23 cellular contexts compared by ENCODE assay signal in the genomic region with DNA sequence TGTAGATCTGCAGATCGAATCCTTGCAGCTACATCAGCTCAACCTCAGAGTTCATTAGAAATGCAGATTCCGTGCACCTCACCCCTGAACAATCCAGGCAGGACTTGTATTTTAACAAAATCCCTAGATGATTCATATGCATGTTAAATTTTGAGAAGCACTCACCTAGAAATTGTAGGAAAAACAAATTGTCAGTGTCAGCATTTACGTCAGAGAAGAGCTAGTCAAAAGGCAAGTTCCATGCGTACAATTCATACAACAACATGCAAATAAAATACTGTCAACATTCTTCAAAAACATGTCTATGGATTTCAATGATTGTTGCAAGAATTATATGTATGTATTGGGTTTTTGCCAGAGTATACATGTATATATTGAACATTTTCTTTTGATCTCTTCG.
DNase-seq lines count a peak whose midpoint lies in the region; ATAC-seq, FAIRE-seq and TF ChIP-seq lines count a peak whose summit lies in the region.
"Had no signal": no experiment of that assay in that cellular context is flagged by ENCODE, and none has a peak within 500 bp of the region (broad histone marks: within the 10 kb centered on the region; RNA-seq: fewer than 3 reads in every experiment).

No MANE protein-coding gene starts in this region.

- TF ChIP-seq EP300 in A549 (IDR thresholded peaks at IDR 0.05), result no peak

- POLR2A ChIA-PET in A549 (lab: Yijun Ruan, JAX), result no interaction called here
- POLR2A ChIA-PET in IMR-90 (lab: Charles Lee; ENCODE audit: unreplicated experiment), result no interaction called here

- H3K27me3 Mint-ChIP-seq in dendritic cell treated with granulocyte-macrophage colony-stimulating factor and Interleukin-4, amounts not matched to agents 40 ng/mL and 50 ng/mL, for 4 days, result peaks cover 4% of the 10 kb centered on the region
- H3K27me3 Mint-ChIP-seq: CD4-positive, alpha-beta T cell; CD8-positive, alpha-beta memory T cell had no signal

- no peak overlapping the region for H3K18ac ChIP-seq in IMR-90 (ENCODE audit: low read depth, low read length)

- no peak overlapping the region for H4K91ac ChIP-seq in IMR-90 (ENCODE audit: insufficient read depth, low read depth, low read length)

- H3K4ac ChIP-seq in IMR-90 (ENCODE audit: low read depth, low read length), result no peak overlapping the region

- intact Hi-C loops in IMR-90 (cut with micrococcal nuclease), result no loop called here
- intact Hi-C loops in dendritic cell treated with granulocyte-macrophage colony-stimulating factor and Interleukin-4, amounts not matched to agents 40 ng/mL and 50 ng/mL, for 4 days (cut with micrococcal nuclease), result loop anchor here (10.0 kb wide), 1 partner anchor 51 kb away; no protein-coding TSS in a partner anchor

- H2BK15ac ChIP-seq in IMR-90 (ENCODE audit: low read depth, low read length), result no peak overlapping the region

- H3K27me3 ChIP-seq in IMR-90 (ENCODE audit: control insufficient read depth, insufficient read depth, low read length), result no peaks in the 10 kb centered on the region
- H3K27me3 ChIP-seq: BE2C; BLaER1 treated with 17β-estradiol and CSF1 and Interleukin-3, amounts not matched to agents 10 nM and 100 nM had no signal

- H3K9me3 Mint-ChIP-seq in dendritic cell treated with granulocyte-macrophage colony-stimulating factor and Interleukin-4, amounts not matched to agents 40 ng/mL and 50 ng/mL, for 4 days, result peaks cover under 1% of the 10 kb centered on the region
- H3K9me3 Mint-ChIP-seq: CD4-positive, alpha-beta T cell; GM23338 had no signal

- no peak overlapping the region for H3K27ac Mint-ChIP-seq in dendritic cell treated with granulocyte-macrophage colony-stimulating factor and Interleukin-4, amounts not matched to agents 40 ng/mL and 50 ng/mL, for 4 days
- H3K27ac Mint-ChIP-seq: CD14-positive monocyte; CD4-positive, alpha-beta T cell; CD8-positive, alpha-beta memory T cell; GM23338; HFFc6 had no signal

- H3K79me1 ChIP-seq in IMR-90 (ENCODE audit: low read depth in 1 of 2, low read length in 2 of 2), result no peaks in the 10 kb centered on the region

- TF ChIP-seq CTCF in A549 (IDR thresholded peaks at IDR 0.05) (no peak), IMR-90 (conservative IDR thresholded peaks at IDR 0.05; ENCODE audit: low read depth, low read length) (no peak)

- peaks cover 17% of the 10 kb centered on the region for H3K4me1 Mint-ChIP-seq in dendritic cell treated with granulocyte-macrophage colony-stimulating factor and Interleukin-4, amounts not matched to agents 40 ng/mL and 50 ng/mL, for 4 days (ENCODE audit: low read depth)
- H3K4me1 Mint-ChIP-seq: CD8-positive, alpha-beta memory T cell; GM23338 had no signal

- no peak overlapping the region for H4K5ac ChIP-seq in IMR-90 (ENCODE audit: low read depth, low read length)

- no TSS peak for BruUV-seq in IMR-90 (replicated peaks; lab: Mats Ljungman, UMichigan)

- no peak overlapping the region for H2AK9ac ChIP-seq in IMR-90 (replicated peaks; ENCODE audit: low read depth, low read length, poor library complexity)

- no peak overlapping the region for H2AFZ ChIP-seq in IMR-90 (replicated peaks; ENCODE audit: low read length, poor library complexity)
- H2AFZ ChIP-seq: GM23338 had no signal

- TF ChIP-seq POLR2A in A549 (IDR thresholded peaks at IDR 0.05; ENCODE audit: low read length) (no peak), IMR-90 (IDR thresholded peaks at IDR 0.05; ENCODE audit: low read depth, low read length) (no peak), GM18505 (IDR thresholded peaks at IDR 0.05; ENCODE audit: borderline replicate concordance, extremely low read depth, insufficient read depth, insufficient read length) (no peak)

- no peak overlapping the region for H3K9ac ChIP-seq in IMR-90 (ENCODE audit: low read depth, low read length)

- H3K4me3 Mint-ChIP-seq in dendritic cell treated with granulocyte-macrophage colony-stimulating factor and Interleukin-4, amounts not matched to agents 40 ng/mL and 50 ng/mL, for 4 days, result peak overlapping the region; percentile 23
- H3K4me3 Mint-ChIP-seq: CD14-positive monocyte; CD4-positive, alpha-beta T cell; CD8-positive, alpha-beta memory T cell; GM23338; HFFc6 had no signal

- CTCF ChIA-PET in A549 (lab: Yijun Ruan, JAX) (no interaction called here), IMR-90 (lab: Yijun Ruan, JAX) (no interaction called here)

- H3K36me3 Mint-ChIP-seq in dendritic cell treated with granulocyte-macrophage colony-stimulating factor and Interleukin-4, amounts not matched to agents 40 ng/mL and 50 ng/mL, for 4 days (ENCODE audit: low read depth), result peaks cover 21% of the 10 kb centered on the region
- H3K36me3 Mint-ChIP-seq: CD14-positive monocyte; CD8-positive, alpha-beta memory T cell had no signal

- H2BK120ac ChIP-seq in IMR-90 (ENCODE audit: low read depth, low read length), result no peak overlapping the region

- H2AK5ac ChIP-seq in IMR-90 (ENCODE audit: low read depth, low read length), result no peak overlapping the region

- no peak overlapping the region for H3K14ac ChIP-seq in IMR-90 (replicated peaks; ENCODE audit: low read depth, low read length)

- H4K8ac ChIP-seq in IMR-90 (ENCODE audit: low read depth in 2 of 2, low read length in 2 of 2), result no peak overlapping the region

- H3K27ac ChIP-seq in A549 (no peak overlapping the region), IMR-90 (ENCODE audit: insufficient read depth, low read length) (no peak overlapping the region)

- H3K4me1 ChIP-seq in A549 (no peaks in the 10 kb centered on the region), IMR-90 (ENCODE audit: control insufficient read depth, insufficient read depth, low read length) (no peaks in the 10 kb centered on the region)
- H3K4me1 ChIP-seq: BE2C, HAP-1 had no signal

- FAIRE-seq in A549 (lab: Jason Lieb, UNC), result no peak
- FAIRE-seq: D721Med, GM12878, GM18507, H54 had no signal

- WGBS in A549 (ENCODE audit: missing lambda C conversion rate), result 3% methylated on average over 5 of the region's 5 CpGs
- WGBS in IMR-90 (ENCODE audit: extremely low coverage in 2 of 2, insufficient read length in 1 of 2), 2 experiments, result no CpG with 5 or more reads among the region's 5 CpGs

- H3K4me3 ChIP-seq in A549 (no peak overlapping the region), IMR-90 (ENCODE audit: insufficient read depth, low read depth, low read length) (no peak overlapping the region)
- H3K4me3 ChIP-seq: GM12878, GM23338, HAP-1 had no signal

- ATAC-seq in A549 (no peak), IMR-90 (ENCODE audit: low read depth) (no peak), GM18505 (IDR thresholded peaks at IDR 0.05; ENCODE audit: unreplicated experiment) (no peak)
- ATAC-seq: GM12878, GM23338 had no signal

- no peak overlapping the region for H3K23ac ChIP-seq in IMR-90 (ENCODE audit: low read depth, low read length)

- dilution Hi-C loops in IMR-90 (cut with HindIII; ENCODE audit: low sequenced_read_pairs, unreplicated experiment), result no loop called here

- no peaks in the 10 kb centered on the region for H4K20me1 ChIP-seq in IMR-90 (ENCODE audit: insufficient read depth, low read length)
- H4K20me1 ChIP-seq: BLaER1 treated with 17β-estradiol and CSF1 and Interleukin-3, amounts not matched to agents 10 nM and 100 nM had no signal

- TF ChIP-seq RAD21 in A549 (conservative IDR thresholded peaks at IDR 0.05 in 1 of 2, IDR thresholded peaks at IDR 0.05 in 1 of 2), result no peak
- no peak for TF ChIP-seq RAD21 in IMR-90 (IDR thresholded peaks at IDR 0.05; ENCODE audit: low read length)

- no peak overlapping the region for H2BK5ac ChIP-seq in IMR-90 (ENCODE audit: low read depth, low read length, poor library complexity, severe bottlenecking)

- H3K36me3 ChIP-seq in IMR-90 (ENCODE audit: control insufficient read depth, insufficient read depth, low read length), result no peaks in the 10 kb centered on the region
- H3K36me3 ChIP-seq: BE2C, HAP-1 had no signal

- H3K4me2 ChIP-seq in A549 (no peak overlapping the region), IMR-90 (ENCODE audit: low read depth, low read length) (no peak overlapping the region)
- H3K4me2 ChIP-seq: GM23338 had no signal

- H3K9me3 ChIP-seq in A549 (no peaks in the 10 kb centered on the region), IMR-90 (ENCODE audit: control insufficient read depth, insufficient read depth, low read length) (0 out of 2 replicates have a peak, but pooled peaks cover 2% of the 10 kb centered on the region)
- H3K9me3 ChIP-seq: BE2C, HAP-1 had no signal

- no peaks in the 10 kb centered on the region for H3K9me1 ChIP-seq in IMR-90 (ENCODE audit: insufficient read depth, low read length)

- in situ Hi-C loops in IMR-90 (cut with MboI; ENCODE audit: low sequenced_read_pairs), result no loop called here

- H2BK20ac ChIP-seq in IMR-90 (ENCODE audit: low read depth, low read length), result no peak overlapping the region

- no peak overlapping the region for H3K56ac ChIP-seq in IMR-90 (ENCODE audit: extremely low read depth, insufficient read depth, low read length)

- DNase-seq in A549 (ENCODE audit: low read depth in 1 of 2, low spot score in 1 of 2) (no peak), IMR-90 (no peak), AG08396 (ENCODE audit: low spot score) (no peak), NCI-H1105 (lab: John Stamatoyannopoulos, UW) (no peak)
- DNase-seq: AML-193; BE2C; CD4-positive, alpha-beta T cell; CD8-positive, alpha-beta memory T cell; DMS 273 treated with DMSO at 0.1 percent for 48 hours; DMS79; EL; GDM1; HFFc6 had no signal

TF ChIP-seq in A549, 52 proteins besides CTCF, POLR2A, EP300 and RAD21 (continues in another document):
- TF ChIP-seq KDM1A (IDR thresholded peaks at IDR 0.05; ENCODE audit: low read depth), result no peak
- TF ChIP-seq POLR2AphosphoS2 (conservative IDR thresholded peaks at IDR 0.05; ENCODE audit: low read length), result no peak
- TF ChIP-seq, protein P1, sequence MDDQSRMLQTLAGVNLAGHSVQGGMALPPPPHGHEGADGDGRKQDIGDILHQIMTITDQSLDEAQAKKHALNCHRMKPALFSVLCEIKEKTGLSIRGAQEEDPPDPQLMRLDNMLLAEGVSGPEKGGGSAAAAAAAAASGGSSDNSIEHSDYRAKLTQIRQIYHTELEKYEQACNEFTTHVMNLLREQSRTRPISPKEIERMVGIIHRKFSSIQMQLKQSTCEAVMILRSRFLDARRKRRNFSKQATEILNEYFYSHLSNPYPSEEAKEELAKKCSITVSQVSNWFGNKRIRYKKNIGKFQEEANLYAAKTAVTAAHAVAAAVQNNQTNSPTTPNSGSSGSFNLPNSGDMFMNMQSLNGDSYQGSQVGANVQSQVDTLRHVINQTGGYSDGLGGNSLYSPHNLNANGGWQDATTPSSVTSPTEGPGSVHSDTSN (IDR thresholded peaks at IDR 0.05), result no peak

TF ChIP-seq in IMR-90, 13 proteins besides CTCF, POLR2A, EP300 and RAD21:
- TF ChIP-seq BHLHE40 (IDR thresholded peaks at IDR 0.05; ENCODE audit: low read depth, low read length), result no peak
- no peak for TF ChIP-seq NFE2L2 (IDR thresholded peaks at IDR 0.05; ENCODE audit: low read depth, low read length)
- peak; percentile 78 for TF ChIP-seq MAFK (IDR thresholded peaks at IDR 0.05; ENCODE audit: low read depth, low read length)
- TF ChIP-seq FOS (IDR thresholded peaks at IDR 0.05; ENCODE audit: low read depth, low read length), result no peak
